Comparison of ENCODE assay signal across 12 cellular contexts in genomic region chr10:69224862-69225657, GRCh38. TPM values are rescaled to one million over a fixed set of nuclear protein-coding genes. Genes with fewer than 3 reads are reported as not detected.
DNase-seq lines count a peak whose midpoint lies in the region; ATAC-seq, FAIRE-seq and TF ChIP-seq lines count a peak whose summit lies in the region.
"Had no signal": no experiment of that assay in that cellular context is flagged by ENCODE, and none has a peak within 500 bp of the region (broad histone marks: within the 10 kb centered on the region; RNA-seq: fewer than 3 reads in every experiment).

No MANE protein-coding gene starts in this region.

- H3K9ac ChIP-seq in PC-3 (ENCODE audit: low read length) (no peak overlapping the region), endothelial cell of umbilical vein (replicated peaks; ENCODE audit: extremely low read depth, insufficient read depth, low read length) (no peak overlapping the region)

- no peaks in the 10 kb centered on the region for H3F3A ChIP-seq in PC-3 (ENCODE audit: low read length, unreplicated experiment)

- peak; percentile 73 for DNase-seq in ELR (ENCODE audit: low read depth)
- DNase-seq in PC-3: peak; percentile 72
- peak; percentile 73 for DNase-seq in endothelial cell of umbilical vein (ENCODE audit: low read depth, low spot score)
- DNase-seq in renal cortical epithelial cell (ENCODE audit: low read depth): peak; percentile 81
- no peak for DNase-seq in HUDEP-2 (lab: John Stamatoyannopoulos, UW; ENCODE audit: unreplicated experiment in 76 of 76)
- DNase-seq in GOT3 (lab: John Stamatoyannopoulos, UW): no peak
- DNase-seq in NCI-H1417 treated with DMSO at 0.1 percent for 48 hours (lab: John Stamatoyannopoulos, UW): no peak
- DNase-seq: activated naive CD4-positive, alpha-beta T cell; KG1; left ventricle myocardium inferior; NCI-H526 had no signal

- BruUV-seq in PC-3 (replicated peaks; lab: Mats Ljungman, UMichigan) (no TSS peak), endothelial cell of umbilical vein (replicated peaks; lab: Mats Ljungman, UMichigan) (no TSS peak)

- H3K4me1 ChIP-seq in PC-3 (ENCODE audit: insufficient read depth, low read length): peaks cover 33% of the 10 kb centered on the region
- H3K4me1 ChIP-seq in endothelial cell of umbilical vein (ENCODE audit: control insufficient read depth, extremely low read depth, insufficient read depth, low read length): peaks cover 34% of the 10 kb centered on the region

- intact Hi-C loops in PC-3 (cut with micrococcal nuclease) (no loop called here), endothelial cell of umbilical vein (cut with micrococcal nuclease) (loop anchor here (5.0 kb wide), 1 partner anchor 223 kb away; no protein-coding TSS in a partner anchor)

- no peak for TF ChIP-seq POLR2A in endothelial cell of umbilical vein (IDR thresholded peaks at IDR 0.05; ENCODE audit: low read depth, low read length)

- H2AFZ ChIP-seq in PC-3 (ENCODE audit: low read length): peak overlapping the region; percentile 6; the same call in 1 of the 2 replicates
- peak overlapping the region; percentile 60 for H2AFZ ChIP-seq in endothelial cell of umbilical vein (ENCODE audit: low read depth, low read length)

- POLR2A ChIA-PET in PC-3 (lab: Charles Lee; ENCODE audit: unreplicated experiment): interaction anchor here (1.0 kb wide), 1 partner anchor 165 kb away, joined by 3 read pairs; no protein-coding TSS in a partner anchor
- POLR2A ChIA-PET in endothelial cell of umbilical vein (lab: Charles Lee): no interaction called here

- CTCF ChIA-PET in PC-3 (lab: Charles Lee): no interaction called here
- CTCF ChIA-PET in endothelial cell of umbilical vein (lab: Charles Lee): interaction anchor here (0.7 to 2.3 kb wide), 9 partner anchors 8 to 244 kb away, joined by 3 to 9 read pairs (median 4); no protein-coding TSS in a partner anchor

- H3K36me3 ChIP-seq in PC-3 (ENCODE audit: low read depth, low read length) (no peaks in the 10 kb centered on the region), endothelial cell of umbilical vein (ENCODE audit: control insufficient read depth in 2 of 2, extremely low read depth in 1 of 2, insufficient read depth in 2 of 2, low read length in 2 of 2) (no peaks in the 10 kb centered on the region)
- H3K36me3 ChIP-seq: left ventricle myocardium inferior, right atrium auricular region had no signal

- no peaks in the 10 kb centered on the region for H4K20me1 ChIP-seq in PC-3 (ENCODE audit: low read length)
- H4K20me1 ChIP-seq in endothelial cell of umbilical vein (replicated peaks; ENCODE audit: control insufficient read depth, extremely low read depth, insufficient read depth, low read length): no peaks in the 10 kb centered on the region

- no peaks in the 10 kb centered on the region for H3K9me2 ChIP-seq in PC-3 (replicated peaks; ENCODE audit: low read length)

- no peaks in the 10 kb centered on the region for H3K9me1 ChIP-seq in endothelial cell of umbilical vein (replicated peaks; ENCODE audit: control insufficient read depth, extremely low read depth, insufficient read depth, low read length)

- H3K27me3 ChIP-seq in PC-3 (ENCODE audit: low read length) (no peaks in the 10 kb centered on the region), endothelial cell of umbilical vein (ENCODE audit: control insufficient read depth in 2 of 2, insufficient read depth in 2 of 2, low read length in 2 of 2) (no peaks in the 10 kb centered on the region)
- H3K27me3 ChIP-seq: right atrium auricular region had no signal

- dilution Hi-C loops in endothelial cell of umbilical vein (cut with MboI; ENCODE audit: extremely low pct_ligation_motif_present, low sequenced_read_pairs): loop anchor here (25.0 kb wide), 1 partner anchor 162 kb away; no protein-coding TSS in a partner anchor

- H3K27ac ChIP-seq in PC-3 (ENCODE audit: low read length) (no peak overlapping the region), endothelial cell of umbilical vein (ENCODE audit: insufficient read depth, low read depth, low read length) (peak overlapping the region; percentile 56)
- H3K27ac ChIP-seq: left ventricle myocardium inferior, right atrium auricular region had no signal

- H3K9me3 ChIP-seq in PC-3 (ENCODE audit: low read length): no peaks in the 10 kb centered on the region
- no peaks in the 10 kb centered on the region for H3K9me3 ChIP-seq in endothelial cell of umbilical vein (replicated peaks; ENCODE audit: control insufficient read depth, insufficient read depth, low read length)
- H3K9me3 ChIP-seq: left ventricle myocardium inferior, right atrium auricular region had no signal

- H3K4me2 ChIP-seq in PC-3 (ENCODE audit: low read length) (0 out of 2 replicates have a peak overlapping the region, but pooled peaks have one; percentile 4), endothelial cell of umbilical vein (ENCODE audit: insufficient read depth, low read length) (peak overlapping the region; percentile 12)

- peak; percentile 97 for FAIRE-seq in endothelial cell of umbilical vein (lab: Jason Lieb, UNC)

- no peaks in the 10 kb centered on the region for H3K79me2 ChIP-seq in PC-3 (ENCODE audit: low read length)
- H3K79me2 ChIP-seq in endothelial cell of umbilical vein (ENCODE audit: control insufficient read depth, insufficient read depth, low read length): no peaks in the 10 kb centered on the region

- TF ChIP-seq CTCF in PC-3 (conservative IDR thresholded peaks at IDR 0.05; ENCODE audit: low read depth, low read length) (no peak), endothelial cell of umbilical vein (IDR thresholded peaks at IDR 0.05; ENCODE audit: extremely low read depth in 1 of 2, insufficient read depth in 1 of 2, low read depth in 1 of 2, low read length in 2 of 2) (no peak)

- H3K4me3 ChIP-seq in PC-3 (ENCODE audit: low read length): no peak overlapping the region
- no peak overlapping the region for H3K4me3 ChIP-seq in endothelial cell of umbilical vein (replicated peaks in 1 of 3; ENCODE audit: insufficient read depth in 1 of 3, low read depth in 1 of 3, low read length in 3 of 3)
- H3K4me3 ChIP-seq: left ventricle myocardium inferior, right atrium auricular region had no signal

- peak; percentile 26 for ATAC-seq in PC-3

TF ChIP-seq in endothelial cell of umbilical vein, 7 proteins besides CTCF, POLR2A, EP300 and RAD21:
- no peak for TF ChIP-seq MYC (IDR thresholded peaks at IDR 0.05; ENCODE audit: low read depth, low read length)
- peak; percentile 67 for TF ChIP-seq FOS (IDR thresholded peaks at IDR 0.05; ENCODE audit: borderline replicate concordance, insufficient read depth, low read length)
- no peak for TF ChIP-seq GATA2 (IDR thresholded peaks at IDR 0.05; ENCODE audit: insufficient read depth, insufficient read length, low read depth, low read length)
- no peak for TF ChIP-seq EZH2 (IDR thresholded peaks at IDR 0.05; ENCODE audit: borderline replicate concordance, low read depth, low read length, severe bottlenecking)
- no peak for TF ChIP-seq MAX (IDR thresholded peaks at IDR 0.05; ENCODE audit: insufficient read depth, insufficient read length)
- TF ChIP-seq JUN (IDR thresholded peaks at IDR 0.05; ENCODE audit: borderline replicate concordance, insufficient read depth, insufficient read length, low read depth): peak; percentile 26
- TF ChIP-seq POLR2AphosphoS5 (IDR thresholded peaks at IDR 0.05; ENCODE audit: insufficient read depth, low read depth, low read length): no peak

RNA-seq across cellular contexts. Expression of gene HKDC1, which starts 4.9 kb away (rescaled TPM):
- total RNA-seq in PC-3 (2014; rRNA removed) (0.44 and 1.2 TPM in 2 replicates), endothelial cell of umbilical vein (0.18 TPM in 1 of 2 replicates, not detected in the other), renal cortical epithelial cell (51.7 and 117 TPM in 2 replicates)
- not detected in 2 replicates for polyA plus RNA-seq in endothelial cell of umbilical vein
- not detected in 2 replicates for polyA plus RNA-seq in endothelial cell of umbilical vein (2011; cell fraction: cytosol; rRNA removed)
- polyA plus RNA-seq in endothelial cell of umbilical vein (2011; cell fraction: nucleus; rRNA removed): 0.11 TPM in 1 of 2 replicates, not detected in the other
- polyA plus RNA-seq in endothelial cell of umbilical vein (2012): 0.12 and 0.21 TPM in 2 replicates
- polyA minus RNA-seq in endothelial cell of umbilical vein: not detected in 2 replicates
- polyA minus RNA-seq in endothelial cell of umbilical vein (2011; cell fraction: cytosol; rRNA and poly(A)+ RNA removed): 0.92 TPM
- polyA minus RNA-seq in endothelial cell of umbilical vein (2011; cell fraction: nucleus; rRNA and poly(A)+ RNA removed): not detected in 2 replicates
- total RNA-seq: left ventricle myocardium inferior had no signal

RNA-seq across cellular contexts. Expression of gene SUPV3L1, which starts 45.0 kb away (rescaled TPM):
- total RNA-seq in PC-3 (2014; rRNA removed) (86.2 and 117 TPM in 2 replicates), endothelial cell of umbilical vein (30.0 and 30.4 TPM in 2 replicates), renal cortical epithelial cell (31.6 and 31.9 TPM in 2 replicates)
- 18.6 and 21.8 TPM in 2 replicates for polyA plus RNA-seq in endothelial cell of umbilical vein
- polyA plus RNA-seq in endothelial cell of umbilical vein (2011; cell fraction: cytosol; rRNA removed): 20.9 and 24.1 TPM in 2 replicates
- polyA plus RNA-seq in endothelial cell of umbilical vein (2011; cell fraction: nucleus; rRNA removed): 47.8 and 71.1 TPM in 2 replicates
- 25.6 TPM in 2 replicates for polyA plus RNA-seq in endothelial cell of umbilical vein (2012)
- 16.9 and 31.4 TPM in 2 replicates for polyA minus RNA-seq in endothelial cell of umbilical vein
- polyA minus RNA-seq in endothelial cell of umbilical vein (2011; cell fraction: cytosol; rRNA and poly(A)+ RNA removed): 53.9 TPM
- 26.0 and 30.1 TPM in 2 replicates for polyA minus RNA-seq in endothelial cell of umbilical vein (2011; cell fraction: nucleus; rRNA and poly(A)+ RNA removed)

RNA-seq across cellular contexts. Expression of gene HK1, which starts 53.2 kb away (rescaled TPM):
- 189 and 208 TPM in 2 replicates for total RNA-seq in PC-3 (2014; rRNA removed)
- 120 and 121 TPM in 2 replicates for total RNA-seq in endothelial cell of umbilical vein
- polyA plus RNA-seq in endothelial cell of umbilical vein: 35.9 and 50.8 TPM in 2 replicates
- polyA plus RNA-seq in endothelial cell of umbilical vein (2011; cell fraction: cytosol; rRNA removed): 44.9 and 54.6 TPM in 2 replicates
- polyA plus RNA-seq in endothelial cell of umbilical vein (2011; cell fraction: nucleus; rRNA removed): 54.9 and 58.1 TPM in 2 replicates
- 120 TPM in 2 replicates for polyA plus RNA-seq in endothelial cell of umbilical vein (2012)
- polyA minus RNA-seq in endothelial cell of umbilical vein: 97.6 and 101 TPM in 2 replicates
- polyA minus RNA-seq in endothelial cell of umbilical vein (2011; cell fraction: cytosol; rRNA and poly(A)+ RNA removed): 3.4 TPM
- polyA minus RNA-seq in endothelial cell of umbilical vein (2011; cell fraction: nucleus; rRNA and poly(A)+ RNA removed): 25.6 and 26.7 TPM in 2 replicates
- total RNA-seq in renal cortical epithelial cell: 69.6 and 131 TPM in 2 replicates

Comparison
In these comparisons a context has a peak if more than half of its experiments do, and no peak if none do; other contexts are left out.
1. DNase-seq: peak in ELR (single experiment), PC-3 (single experiment), endothelial cell of umbilical vein (single experiment) and renal cortical epithelial cell (single experiment); none in HUDEP-2 (0 of 76), GOT3 (single experiment) and NCI-H1417 treated with DMSO at 0.1 percent for 48 hours (single experiment).
2. RNA of gene HKDC1, which starts 4.9 kb away (total RNA-seq): 51.7 to 117 TPM in renal cortical epithelial cell; 0.44 to 1.2 TPM in PC-3 and 0.18 TPM in endothelial cell of umbilical vein; every median in the first group is over 10 times any median in the second.